In the genomic region with DNA sequence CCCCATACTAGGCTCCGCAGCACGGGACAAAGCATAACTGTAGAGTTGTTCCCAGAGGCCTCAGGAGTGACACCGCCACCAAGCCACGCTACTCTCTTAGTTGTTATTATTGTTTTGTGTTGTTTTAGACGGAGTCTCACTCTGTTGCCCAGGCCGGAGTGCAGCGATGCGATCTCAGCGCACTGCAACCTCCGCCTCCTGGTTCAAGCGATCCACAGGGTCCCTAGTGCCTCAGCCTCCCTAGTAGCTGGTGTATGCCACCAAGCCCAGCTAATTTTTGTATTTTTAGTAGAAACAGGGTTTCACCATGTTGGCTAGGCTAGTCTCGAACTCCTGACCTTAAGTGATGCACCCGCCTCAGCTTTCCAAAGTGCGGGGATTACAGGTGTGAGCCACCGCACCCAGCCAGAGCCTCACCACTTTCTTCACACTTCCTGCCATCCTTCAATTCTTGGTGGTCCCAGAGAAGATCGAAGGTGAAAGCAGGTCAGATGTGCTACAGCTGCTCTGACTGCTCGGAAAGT, we compare ENCODE assay signal across 8 cellular contexts. TPM values are rescaled to one million over a fixed set of nuclear protein-coding genes. Genes with fewer than 3 reads are reported as not detected.
A peak's percentile ranks its signal among the peaks of the same experiment; 100 is the strongest.
DNase-seq lines count a peak whose midpoint lies in the region; ATAC-seq and TF ChIP-seq lines count a peak whose summit lies in the region.

No MANE protein-coding gene starts in this region.

- no peak overlapping the region for H3K27ac ChIP-seq in brain microvascular endothelial cell
- peak overlapping the region; percentile 93 to 96 (median 93) for H3K27ac ChIP-seq in transverse colon

- intact Hi-C loops in transverse colon (cut with DNase I; ENCODE audit: low total_unique reads), result no loop called here

- no peak for TF ChIP-seq POLR2A in transverse colon (IDR thresholded peaks at IDR 0.05)

- no peaks in the 10 kb centered on the region for H3K9me3 Mint-ChIP-seq in activated T-cell treated with anti-CD3 and anti-CD28 coated beads, Interleukin-2, amount 50 U/mL, for 72 hours
- no peaks in the 10 kb centered on the region for H3K9me3 Mint-ChIP-seq in memory B cell

- no peaks in the 10 kb centered on the region for H3K27me3 ChIP-seq in brain microvascular endothelial cell (replicated peaks)
- no peaks in the 10 kb centered on the region for H3K27me3 ChIP-seq in transverse colon

- peak overlapping the region; percentile 97 for H3K27ac Mint-ChIP-seq in activated T-cell treated with anti-CD3 and anti-CD28 coated beads, Interleukin-2, amount 50 U/mL, for 72 hours
- H3K27ac Mint-ChIP-seq in memory B cell, result peak overlapping the region; percentile 94

- H3K27me3 Mint-ChIP-seq in activated T-cell treated with anti-CD3 and anti-CD28 coated beads, Interleukin-2, amount 50 U/mL, for 72 hours (ENCODE audit: low read depth), result no peaks in the 10 kb centered on the region
- H3K27me3 Mint-ChIP-seq in memory B cell, result no peaks in the 10 kb centered on the region

- H3K9me3 ChIP-seq in transverse colon, result no peaks in the 10 kb centered on the region

- TF ChIP-seq CTCF in brain microvascular endothelial cell (IDR thresholded peaks at IDR 0.05; ENCODE audit: low read depth, low read length, missing control alignments) (no peak), transverse colon (IDR thresholded peaks at IDR 0.05) (no peak)

- peak overlapping the region; percentile 97 for H3K4me3 ChIP-seq in brain microvascular endothelial cell (ENCODE audit: low read depth, low read length)
- peak overlapping the region; percentile 65 to 86 (median 77) for H3K4me3 ChIP-seq in transverse colon

- WGBS in transverse colon (ENCODE audit: low coverage in 1 of 2), 2 donors, result 35 to 38% methylated on average over 2 to 17 of the region's 17 CpGs

- no peak for DNase-seq in activated T-cell treated with anti-CD3 and anti-CD28 coated beads, Interleukin-2, amount 50 U/mL, for 72 hours
- DNase-seq in activated T-cell treated with anti-CD3 and anti-CD28 coated beads, Interleukin-2, amount 50 U/mL, for 1 hour, result no peak
- DNase-seq in brain microvascular endothelial cell (no peak), memory B cell (ENCODE audit: low spot score in 2 of 2) (no peak), transverse colon (no peak), SIG-M5 (lab: John Stamatoyannopoulos, UW) (no peak), iPS-NIHi7 (ENCODE audit: extremely low spot score) (no peak)

- no peak for TF ChIP-seq EP300 in transverse colon (IDR thresholded peaks at IDR 0.05; ENCODE audit: low read depth)

- H3K36me3 Mint-ChIP-seq in activated T-cell treated with anti-CD3 and anti-CD28 coated beads, Interleukin-2, amount 50 U/mL, for 72 hours (ENCODE audit: insufficient read depth in 2 of 2), result peaks cover 0 to 6% of the 10 kb centered on the region in 2 donors
- H3K36me3 Mint-ChIP-seq in memory B cell, result no peaks in the 10 kb centered on the region

- ATAC-seq in activated T-cell treated with anti-CD3 and anti-CD28 coated beads, Interleukin-2, amount 50 U/mL, for 72 hours (replicated peaks in 1 of 2), result no peak
- ATAC-seq in memory B cell (ENCODE audit: low read depth) (no peak), HG03521 (IDR thresholded peaks at IDR 0.05; ENCODE audit: unreplicated experiment) (no peak)

- H3K4me3 Mint-ChIP-seq in activated T-cell treated with anti-CD3 and anti-CD28 coated beads, Interleukin-2, amount 50 U/mL, for 72 hours, result peak overlapping the region; percentile 87 to 90
- H3K4me3 Mint-ChIP-seq in memory B cell, result peak overlapping the region; percentile 96

- H3K4me1 Mint-ChIP-seq in activated T-cell treated with anti-CD3 and anti-CD28 coated beads, Interleukin-2, amount 50 U/mL, for 72 hours (ENCODE audit: low read depth), result peaks cover 40% of the 10 kb centered on the region
- H3K4me1 Mint-ChIP-seq in memory B cell, result peaks cover 23% of the 10 kb centered on the region

- H3K36me3 ChIP-seq in brain microvascular endothelial cell (replicated peaks) (peaks cover 10% of the 10 kb centered on the region), transverse colon (no peaks in the 10 kb centered on the region)

- peaks cover 7 to 16% (median 8%) of the 10 kb centered on the region in 4 donors for H3K4me1 ChIP-seq in transverse colon

- in situ Hi-C loops in brain microvascular endothelial cell (cut with HindIII; ENCODE audit: low pct_ligation_motif_present, low sequenced_read_pairs) (no loop called here), transverse colon (cut with MboI; ENCODE audit: low pct_ligation_motif_present in 1 of 4, low pct_unique_long_range_greater_than_20kb in 1 of 4, low sequenced_read_pairs in 3 of 4) (loop anchor here in 1 of 4 donors (25.0 kb wide), 1 partner anchor 154 kb away; a partner anchor contains a TSS)

RNA-seq across cellular contexts. Expression of a gene that starts 11.8 kb away (rescaled TPM):
- 100 to 1,000 TPM; 116 to 117 TPM for total RNA-seq in activated T-cell treated with anti-CD3 and anti-CD28 coated beads, Interleukin-2, amount 50 U/mL, for 72 hours
- 10 to 100 TPM; 27.3 to 57.1 (median 43.4) TPM for total RNA-seq in transverse colon

RNA-seq across cellular contexts. Expression of a gene that starts 24.6 kb away (rescaled TPM):
- not detected for total RNA-seq in activated T-cell treated with anti-CD3 and anti-CD28 coated beads, Interleukin-2, amount 50 U/mL, for 72 hours
- not detected for total RNA-seq in transverse colon

RNA-seq across cellular contexts. Expression of a gene that starts 38.0 kb away (rescaled TPM):
- 10 to 100 TPM; 37.3 to 46.1 TPM for total RNA-seq in activated T-cell treated with anti-CD3 and anti-CD28 coated beads, Interleukin-2, amount 50 U/mL, for 72 hours
- total RNA-seq in transverse colon, result 10 to 100 TPM; 10.3 to 24.4 (median 21.0) TPM
